ENCODE assay signal across 11 cellular contexts in the genomic region with DNA sequence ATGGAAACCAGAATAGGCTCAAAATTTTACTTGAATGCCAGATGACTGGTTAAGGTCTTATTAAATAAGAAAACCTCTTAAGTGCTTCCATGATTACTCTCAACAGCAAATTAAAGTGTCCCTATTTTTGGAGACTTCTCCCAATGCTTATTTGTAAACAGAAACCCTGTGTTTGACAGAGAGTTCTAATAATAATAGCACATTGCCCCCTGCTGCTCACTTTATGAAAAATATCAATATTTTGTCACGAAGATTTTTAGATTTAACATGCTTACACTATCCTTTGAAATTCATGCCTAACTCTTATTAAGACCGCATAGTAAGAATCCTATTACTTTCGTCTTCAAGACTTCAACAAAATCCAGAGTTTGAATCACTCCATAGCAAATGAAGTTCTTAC.
DNase-seq lines count a peak whose midpoint lies in the region; ATAC-seq and TF ChIP-seq lines count a peak whose summit lies in the region.
"Had no signal": no experiment of that assay in that cellular context is flagged by ENCODE, and none has a peak within 500 bp of the region (broad histone marks: within the 10 kb centered on the region; RNA-seq: fewer than 3 reads in every experiment).

No MANE protein-coding gene starts in this region.

- no peaks in the 10 kb centered on the region for H3K9me3 ChIP-seq in gastrocnemius medialis
- H3K9me3 ChIP-seq: BLaER1 had no signal

- ATAC-seq in gastrocnemius medialis (peak in 1 of 2 donors; percentile 46), HG03571 (IDR thresholded peaks at IDR 0.05; ENCODE audit: unreplicated experiment) (no peak), HG03457 (IDR thresholded peaks at IDR 0.05; ENCODE audit: unreplicated experiment) (no peak)
- ATAC-seq: activated T-helper 17 cell treated with anti-CD3 and anti-CD28 coated beads, Interleukin-2, amount 50 U/mL, for 72 hours had no signal

- no peaks in the 10 kb centered on the region for H3K27me3 ChIP-seq in gastrocnemius medialis
- H3K27me3 ChIP-seq: BLaER1 had no signal

- no peak for TF ChIP-seq POLR2A in gastrocnemius medialis (IDR thresholded peaks at IDR 0.05)

- no peak overlapping the region for H3K4me3 Mint-ChIP-seq in endothelial cell (ENCODE audit: unreplicated experiment)
- H3K4me3 Mint-ChIP-seq: activated T-helper 17 cell treated with anti-CD3 and anti-CD28 coated beads, Interleukin-2, amount 50 U/mL, for 72 hours had no signal

- no peak overlapping the region for H3K4me3 ChIP-seq in gastrocnemius medialis
- H3K4me3 ChIP-seq: BLaER1 had no signal

- in situ Hi-C loops in gastrocnemius medialis (cut with MboI; ENCODE audit: low sequenced_read_pairs in 4 of 4) = loop anchor here in 3 of 4 donors (5.0 to 10.0 kb wide), 2 partner anchors 145 to 147 kb away; a partner anchor contains a TSS

- H3K36me3 Mint-ChIP-seq in endothelial cell (ENCODE audit: low read depth, unreplicated experiment) = no peaks in the 10 kb centered on the region

- H3K27ac ChIP-seq in gastrocnemius medialis = no peak overlapping the region
- H3K27ac ChIP-seq: BLaER1 had no signal

- no peaks in the 10 kb centered on the region for H3K4me1 Mint-ChIP-seq in endothelial cell (ENCODE audit: unreplicated experiment)
- H3K4me1 Mint-ChIP-seq: activated T-helper 17 cell treated with anti-CD3 and anti-CD28 coated beads, Interleukin-2, amount 50 U/mL, for 72 hours had no signal

- peak; percentile 3 to 31 for DNase-seq in NCI-H526 (lab: John Stamatoyannopoulos, UW)
- no peak for DNase-seq in NCI-H526 treated with DMSO at 0.1 percent for 48 hours (lab: John Stamatoyannopoulos, UW)
- DNase-seq in NCI-H69 (lab: John Stamatoyannopoulos, UW) = peak; percentile 20
- no peak for DNase-seq in endothelial cell (ENCODE audit: low spot score)
- no peak for DNase-seq in gastrocnemius medialis
- DNase-seq in NCI-H187 (lab: John Stamatoyannopoulos, UW) = no peak
- DNase-seq: NCI-H774 had no signal

- H3K4me1 ChIP-seq in gastrocnemius medialis = peaks cover 3 to 7% of the 10 kb centered on the region in 2 donors
- H3K4me1 ChIP-seq: BLaER1 had no signal

- intact Hi-C loops in gastrocnemius medialis (cut with DNase I; ENCODE audit: low total_unique reads) = loop anchor here (1.0 kb wide), 1 partner anchor 152 kb away; a partner anchor contains a TSS

- H3K27ac Mint-ChIP-seq in endothelial cell (ENCODE audit: unreplicated experiment) = no peak overlapping the region
- H3K27ac Mint-ChIP-seq: activated T-helper 17 cell treated with anti-CD3 and anti-CD28 coated beads, Interleukin-2, amount 50 U/mL, for 72 hours had no signal

- peak; percentile 62 for TF ChIP-seq CTCF in endothelial cell (IDR thresholded peaks at IDR 0.05; ENCODE audit: unreplicated experiment)
- TF ChIP-seq CTCF in gastrocnemius medialis (IDR thresholded peaks at IDR 0.05 in 4 of 5, conservative IDR thresholded peaks at IDR 0.05 in 1 of 5) = peak in 4 of 5 experiments; percentile 29 to 32 (median 30)

- no peaks in the 10 kb centered on the region for H3K9me3 Mint-ChIP-seq in endothelial cell (ENCODE audit: unreplicated experiment)
- H3K9me3 Mint-ChIP-seq: activated T-helper 17 cell treated with anti-CD3 and anti-CD28 coated beads, Interleukin-2, amount 50 U/mL, for 72 hours had no signal

- H3K27me3 Mint-ChIP-seq in endothelial cell (ENCODE audit: unreplicated experiment) = no peaks in the 10 kb centered on the region

- no peaks in the 10 kb centered on the region for H3K36me3 ChIP-seq in gastrocnemius medialis
- H3K36me3 ChIP-seq: BLaER1 had no signal

Comparison
In these comparisons a context has a peak if more than half of its experiments do, and no peak if none do; other contexts are left out.
1. DNase-seq: peak in NCI-H526 (2 of 2) and NCI-H69 (single experiment); none in NCI-H526 treated with DMSO at 0.1 percent for 48 hours (single experiment), endothelial cell (single experiment), gastrocnemius medialis (0 of 2) and NCI-H187 (0 of 2).